19 cellular contexts compared by ENCODE assay signal in genomic region chr4:151417766-151418376, GRCh38. TPM values are rescaled to one million over a fixed set of nuclear protein-coding genes. Genes with fewer than 3 reads are reported as not detected.
DNase-seq lines count a peak whose midpoint lies in the region; ATAC-seq and TF ChIP-seq lines count a peak whose summit lies in the region.
"Had no signal": no experiment of that assay in that cellular context is flagged by ENCODE, and none has a peak within 500 bp of the region (broad histone marks: within the 10 kb centered on the region; RNA-seq: fewer than 3 reads in every experiment).

No MANE protein-coding gene starts in this region.

- H3K36me3 Mint-ChIP-seq in Caco-2 (ENCODE audit: insufficient read depth, unreplicated experiment) (no peaks in the 10 kb centered on the region), osteocyte (ENCODE audit: unreplicated experiment) (no peaks in the 10 kb centered on the region), mesothelial cell of epicardium (no peaks in the 10 kb centered on the region)
- H3K36me3 Mint-ChIP-seq: activated naive CD8-positive, alpha-beta T cell; IgD-negative memory B cell had no signal

- POLR2A ChIA-PET in Caco-2 (lab: Charles Lee), result interaction anchor here (0.9 kb wide), 1 partner anchor 92 kb away, joined by 3 read pairs; the partner anchor contains the start of gene SH3D19
- POLR2A ChIA-PET in PC-3 (lab: Charles Lee; ENCODE audit: unreplicated experiment), result interaction anchor here (0.7 kb wide), 1 partner anchor 92 kb away, joined by 13 read pairs; no protein-coding TSS in a partner anchor

- no peaks in the 10 kb centered on the region for H3K9me3 Mint-ChIP-seq in Caco-2 (ENCODE audit: unreplicated experiment)
- H3K9me3 Mint-ChIP-seq in osteocyte (ENCODE audit: unreplicated experiment), result no peaks in the 10 kb centered on the region
- H3K9me3 Mint-ChIP-seq in mesothelial cell of epicardium, result peaks cover 4% of the 10 kb centered on the region
- H3K9me3 Mint-ChIP-seq: central memory CD8-positive, alpha-beta T cell; IgD-negative memory B cell had no signal

- H3K79me2 ChIP-seq in PC-3 (ENCODE audit: low read length), result peaks cover 56% of the 10 kb centered on the region
- H3K79me2 ChIP-seq: parathyroid adenoma had no signal

- no peak overlapping the region for H2AFZ ChIP-seq in PC-3 (ENCODE audit: low read length)
- H2AFZ ChIP-seq: parathyroid adenoma had no signal

- H3K9me3 ChIP-seq in Caco-2, result no peaks in the 10 kb centered on the region
- H3K9me3 ChIP-seq in PC-3 (ENCODE audit: low read length), result no peaks in the 10 kb centered on the region
- H3K9me3 ChIP-seq: suprapubic skin had no signal

- ATAC-seq in PC-3 (peak; percentile 12; the same call in 1 of the 2 replicates), GM18873 (IDR thresholded peaks at IDR 0.05; ENCODE audit: low FRiP score, unreplicated experiment) (no peak)

- peak overlapping the region; percentile 40; the same call in 1 of the 2 replicates for H3K9ac ChIP-seq in PC-3 (ENCODE audit: low read length)
- H3K9ac ChIP-seq: parathyroid adenoma had no signal

- peaks cover 21% of the 10 kb centered on the region for H3K4me1 Mint-ChIP-seq in Caco-2 (ENCODE audit: low read depth, unreplicated experiment)
- H3K4me1 Mint-ChIP-seq in osteocyte (ENCODE audit: unreplicated experiment), result peaks cover 43% of the 10 kb centered on the region
- peaks cover 10% of the 10 kb centered on the region for H3K4me1 Mint-ChIP-seq in mesothelial cell of epicardium
- H3K4me1 Mint-ChIP-seq: central memory CD8-positive, alpha-beta T cell; IgD-negative memory B cell; memory B cell had no signal

- intact Hi-C loops in Caco-2 (cut with micrococcal nuclease; ENCODE audit: unreplicated experiment) (loop anchor here (2.0 kb wide), 1 partner anchor 45 kb away; no protein-coding TSS in a partner anchor), PC-3 (cut with micrococcal nuclease) (loop anchor here (5.0 kb wide), 1 partner anchor 184 kb away; no protein-coding TSS in a partner anchor)

- H3K4me2 ChIP-seq in PC-3 (ENCODE audit: low read length), result peak overlapping the region; percentile 76

- H3K27ac ChIP-seq in PC-3 (ENCODE audit: low read length), result peak overlapping the region; percentile 93
- H3K27ac ChIP-seq: parathyroid adenoma, suprapubic skin had no signal

- H3K27me3 ChIP-seq in Caco-2 (replicated peaks; ENCODE audit: control insufficient read depth, insufficient read depth, low read length) (no peaks in the 10 kb centered on the region), PC-3 (ENCODE audit: low read length) (no peaks in the 10 kb centered on the region), H7 (ENCODE audit: control insufficient read depth, insufficient read depth, low read length) (no peaks in the 10 kb centered on the region)
- H3K27me3 ChIP-seq: suprapubic skin had no signal

- H3K4me3 ChIP-seq in Caco-2 (ENCODE audit: low read depth, low read length), result no peak overlapping the region
- H3K4me3 ChIP-seq in PC-3 (ENCODE audit: low read length), result no peak overlapping the region; the same call in 1 of the 2 replicates
- H3K4me3 ChIP-seq in epithelial cell of esophagus (ENCODE audit: low read length), result no peak overlapping the region
- H3K4me3 ChIP-seq in H7 (ENCODE audit: insufficient read depth, low read depth, low read length), result no peak overlapping the region
- H3K4me3 ChIP-seq: suprapubic skin had no signal

- H3K27ac Mint-ChIP-seq in Caco-2 (ENCODE audit: unreplicated experiment), result peak overlapping the region; percentile 87
- peak overlapping the region; percentile 75 for H3K27ac Mint-ChIP-seq in osteocyte (ENCODE audit: unreplicated experiment)
- no peak overlapping the region for H3K27ac Mint-ChIP-seq in mesothelial cell of epicardium
- H3K27ac Mint-ChIP-seq: activated naive CD8-positive, alpha-beta T cell; IgD-negative memory B cell; memory B cell had no signal

- TF ChIP-seq CTCF in Caco-2 (IDR thresholded peaks at IDR 0.05; ENCODE audit: insufficient read depth in 1 of 2, low read depth in 1 of 2, low read length in 1 of 2, severe bottlenecking in 1 of 2, unreplicated experiment in 1 of 2) (no peak), PC-3 (conservative IDR thresholded peaks at IDR 0.05; ENCODE audit: low read depth, low read length) (no peak), epithelial cell of esophagus (IDR thresholded peaks at IDR 0.05; ENCODE audit: insufficient read depth, low read depth, low read length, missing control alignments) (no peak), osteocyte (IDR thresholded peaks at IDR 0.05) (no peak), mesothelial cell of epicardium (IDR thresholded peaks at IDR 0.05; ENCODE audit: unreplicated experiment) (no peak)

- peaks cover 25% of the 10 kb centered on the region for H3K4me1 ChIP-seq in Caco-2
- H3K4me1 ChIP-seq in PC-3 (ENCODE audit: insufficient read depth, low read length), result peaks cover 56% of the 10 kb centered on the region
- H3K4me1 ChIP-seq: parathyroid adenoma had no signal

- H3K9me2 ChIP-seq in PC-3 (replicated peaks; ENCODE audit: low read length), result no peaks in the 10 kb centered on the region

- BruUV-seq in Caco-2 (replicated peaks; lab: Mats Ljungman, UMichigan) (no TSS peak), PC-3 (replicated peaks; lab: Mats Ljungman, UMichigan) (no TSS peak)

- DNase-seq in Caco-2, result peak in 1 of 2 experiments; percentile 21
- peak; percentile 48 for DNase-seq in PC-3
- peak; percentile 66 for DNase-seq in epithelial cell of esophagus (ENCODE audit: low read depth)
- DNase-seq in osteocyte (ENCODE audit: extremely low spot score, unreplicated experiment), result no peak
- no peak for DNase-seq in mesothelial cell of epicardium (ENCODE audit: low spot score in 2 of 2, unreplicated experiment in 2 of 2)
- DNase-seq in activated gamma-delta T cell treated with Interleukin-2 at 50 U/mL for 16 hours, result no peak
- DNase-seq in H7, result no peak
- DNase-seq: activated CD4-positive, CD25-positive, alpha-beta regulatory T cell treated with anti-CD3 and anti-CD28 coated beads, Interleukin-2, amount 50 U/mL, for 72 hours; DMS153; NCI-H1417 treated with DMSO at 0.1 percent for 48 hours; NCI-H524 had no signal

- H3K36me3 ChIP-seq in Caco-2 (ENCODE audit: control insufficient read depth, insufficient read depth, low read length) (no peaks in the 10 kb centered on the region; the same call in 1 of the 2 replicates), PC-3 (ENCODE audit: low read depth, low read length) (no peaks in the 10 kb centered on the region), H7 (replicated peaks; ENCODE audit: control insufficient read depth, insufficient read depth, low read length) (no peaks in the 10 kb centered on the region; the same call in 1 of the 2 replicates)
- H3K36me3 ChIP-seq: suprapubic skin had no signal

- H4K20me1 ChIP-seq in PC-3 (ENCODE audit: low read length), result no peaks in the 10 kb centered on the region

- H3K4me3 Mint-ChIP-seq in Caco-2 (ENCODE audit: unreplicated experiment) (no peak overlapping the region), osteocyte (ENCODE audit: unreplicated experiment) (no peak overlapping the region), mesothelial cell of epicardium (no peak overlapping the region)
- H3K4me3 Mint-ChIP-seq: activated naive CD8-positive, alpha-beta T cell; central memory CD8-positive, alpha-beta T cell; IgD-negative memory B cell; memory B cell had no signal

- H3F3A ChIP-seq in PC-3 (ENCODE audit: low read length, unreplicated experiment), result peaks cover 7% of the 10 kb centered on the region

- CTCF ChIA-PET in Caco-2 (lab: Charles Lee) (no interaction called here), PC-3 (lab: Charles Lee) (no interaction called here)

- H3K27me3 Mint-ChIP-seq in Caco-2 (ENCODE audit: insufficient read depth, unreplicated experiment), result no peaks in the 10 kb centered on the region
- H3K27me3 Mint-ChIP-seq in osteocyte (ENCODE audit: unreplicated experiment), result no peaks in the 10 kb centered on the region
- no peaks in the 10 kb centered on the region for H3K27me3 Mint-ChIP-seq in mesothelial cell of epicardium (ENCODE audit: low read depth)

RNA-seq across cellular contexts. Expression of gene FHIP1A, which starts 8.9 kb away (rescaled TPM):
- total RNA-seq in Caco-2 (2022), result 18.9 and 22.3 TPM in 2 replicates
- 11.3 and 13.8 TPM in 2 replicates for total RNA-seq in PC-3 (2014; rRNA removed)
- 0.86 and 0.94 TPM in 2 replicates for total RNA-seq in osteocyte
- 13.9 to 16.8 TPM (median 14.0 TPM) in 3 replicates for total RNA-seq in mesothelial cell of epicardium
- 24.2 and 25.6 TPM in 2 replicates for total RNA-seq in H7 (2014; rRNA removed; shearing (Covaris generic))
- total RNA-seq: T-helper 1 cell treated with Interleukin-12 subunit alpha and Interleukin-12 subunit beta and Interleukin-4 antibody, amounts not matched to agents 30 ng/mL and 1 ng/mL, for 36 hours had no signal

Comparison
In these comparisons a context has a peak if more than half of its experiments do, and no peak if none do; other contexts are left out.
1. DNase-seq: peak in PC-3 (single experiment) and epithelial cell of esophagus (single experiment); none in osteocyte (single experiment), mesothelial cell of epicardium (0 of 2), activated gamma-delta T cell treated with Interleukin-2 at 50 U/mL for 16 hours (single experiment) and H7 (single experiment).